Comparison of ENCODE assay signal across 8 cellular contexts in the genomic region with DNA sequence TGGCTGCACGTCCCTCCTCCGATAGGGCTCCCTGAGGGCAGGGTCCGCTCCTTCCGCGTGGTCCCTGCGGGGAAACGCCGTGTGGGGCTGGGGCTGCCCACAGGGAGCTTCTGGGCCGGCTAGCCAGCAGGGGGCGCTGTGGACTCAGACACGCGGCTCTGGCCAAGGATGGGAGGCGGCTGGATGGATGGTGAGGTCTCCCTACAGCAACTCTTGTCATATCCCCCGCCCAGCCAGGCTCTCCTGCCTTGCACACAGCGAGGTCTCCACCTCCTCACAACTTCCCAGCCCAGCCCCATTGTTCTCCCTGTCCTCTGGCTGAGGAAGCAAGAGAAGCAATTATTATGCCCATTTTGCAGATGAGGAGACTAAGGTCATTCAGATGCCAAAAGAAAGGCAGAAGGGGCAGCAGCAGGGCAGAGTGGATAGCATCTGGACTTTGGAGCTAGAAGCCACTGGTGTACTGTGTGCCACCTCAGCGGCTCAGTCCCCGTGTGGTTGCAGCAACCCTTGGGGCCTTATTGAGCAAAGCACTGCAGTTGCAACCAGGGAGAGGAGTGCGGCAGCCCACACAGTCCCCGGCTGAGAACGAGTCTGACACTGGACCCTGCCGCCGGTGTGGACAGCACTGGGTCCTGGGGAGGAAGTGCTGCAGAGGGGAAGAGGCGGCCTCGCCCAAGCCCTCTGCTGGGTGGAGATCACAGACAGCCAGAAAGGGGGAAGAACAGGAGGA.
DNase-seq lines count a peak whose midpoint lies in the region; ATAC-seq lines count a peak whose summit lies in the region.

No MANE protein-coding gene starts in this region.

- H3K27ac ChIP-seq in SJCRH30 = no peak overlapping the region

- no peaks in the 10 kb centered on the region for H3K36me3 ChIP-seq in SJCRH30

- intact Hi-C loops in left ventricle myocardium superior (cut with micrococcal nuclease) = no loop called here

- peak; percentile 68 for DNase-seq in NK-92 treated with Interleukin-12 subunit alpha and Interleukin-12 subunit beta, amount 100 ng/mL, for 24 hours (lab: John Stamatoyannopoulos, UW)
- no peak for DNase-seq in NK-92 (lab: John Stamatoyannopoulos, UW; ENCODE audit: unreplicated experiment)
- DNase-seq in SJCRH30 = peak; percentile 60 to 63
- peak; percentile 90 for DNase-seq in activated gamma-delta T cell treated with Interleukin-2 at 50 U/mL for 16 hours
- DNase-seq in left ventricle myocardium superior = peak; percentile 85
- DNase-seq in stimulated activated CD4-positive, alpha-beta T cell treated with anti-CD3 and anti-CD28 coated beads, Interleukin-12 subunit alpha, Interleukin-12 subunit beta, amount 100 ng/mL, for 4 hours = peak; percentile 94
- DNase-seq in putamen (ENCODE audit: low spot score) = no peak

- H3K4me3 ChIP-seq in SJCRH30 = no peak overlapping the region

- H3K9me3 ChIP-seq in SJCRH30 (replicated peaks) = no peaks in the 10 kb centered on the region

- peaks cover 24% of the 10 kb centered on the region for H3K4me1 ChIP-seq in SJCRH30

- ATAC-seq in left ventricle myocardium superior = peak; percentile 28
- ATAC-seq in GM21447 (IDR thresholded peaks at IDR 0.05; ENCODE audit: unreplicated experiment) = no peak

- no peaks in the 10 kb centered on the region; the same call in 1 of the 2 replicates for H3K27me3 ChIP-seq in SJCRH30

Comparison
In these comparisons a context has a peak if more than half of its experiments do, and no peak if none do; other contexts are left out.
1. DNase-seq: peak in NK-92 treated with Interleukin-12 subunit alpha and Interleukin-12 subunit beta, amount 100 ng/mL, for 24 hours (single experiment), SJCRH30 (2 of 2), activated gamma-delta T cell treated with Interleukin-2 at 50 U/mL for 16 hours (single experiment), left ventricle myocardium superior (single experiment) and stimulated activated CD4-positive, alpha-beta T cell treated with anti-CD3 and anti-CD28 coated beads, Interleukin-12 subunit alpha, Interleukin-12 subunit beta, amount 100 ng/mL, for 4 hours (single experiment); none in NK-92 (single experiment) and putamen (single experiment).